12 cellular contexts compared by ENCODE assay signal in genomic region chr10:80518807-80519360, GRCh38. TPM values are rescaled to one million over a fixed set of nuclear protein-coding genes. Genes with fewer than 3 reads are reported as not detected.
DNase-seq lines count a peak whose midpoint lies in the region; ATAC-seq and TF ChIP-seq lines count a peak whose summit lies in the region.
"Had no signal": no experiment of that assay in that cellular context is flagged by ENCODE, and none has a peak within 500 bp of the region (broad histone marks: within the 10 kb centered on the region; RNA-seq: fewer than 3 reads in every experiment).

No MANE protein-coding gene starts in this region.

- no peaks in the 10 kb centered on the region for H3K9me3 Mint-ChIP-seq in activated naive CD4-positive, alpha-beta T cell treated with anti-CD3 and anti-CD28 coated beads for 36 hours
- H3K9me3 Mint-ChIP-seq in effector memory CD8-positive, alpha-beta T cell = no peaks in the 10 kb centered on the region
- H3K9me3 Mint-ChIP-seq in stimulated activated naive B cell treated with anti-CD40 and anti-IgM and Interleukin-4, amounts not matched to agents 10 μg/mL and 1 μg/mL and 100 μg/mL, for 72 hours = no peaks in the 10 kb centered on the region

- TF ChIP-seq CTCF in omental fat pad (IDR thresholded peaks at IDR 0.05) = no peak

- intact Hi-C loops in activated naive CD4-positive, alpha-beta T cell treated with anti-CD3 and anti-CD28 coated beads for 36 hours (cut with micrococcal nuclease) = no loop called here

- CTCF ChIA-PET in activated naive CD4-positive, alpha-beta T cell treated with anti-CD3 and anti-CD28 coated beads for 36 hours (lab: Charles Lee) = interaction anchor here (1.0 to 1.8 kb wide), 2 partner anchors 13 to 75 kb away, joined by 4 to 7 read pairs; no protein-coding TSS in a partner anchor

- no peak for DNase-seq in activated naive CD4-positive, alpha-beta T cell treated with anti-CD3 and anti-CD28 coated beads for 36 hours
- no peak for DNase-seq in activated naive CD4-positive, alpha-beta T cell treated with anti-CD3 and anti-CD28 coated beads, Interleukin-2, amount 50 U/mL, for 16 hours
- DNase-seq in LHCN-M2 (ENCODE audit: low read depth) (peak; percentile 15), omental fat pad (ENCODE audit: low spot score) (no peak)
- no peak for DNase-seq in effector memory CD8-positive, alpha-beta T cell
- no peak for DNase-seq in stimulated activated naive B cell treated with anti-CD40 and anti-IgM and Interleukin-4, amounts not matched to agents 10 μg/mL and 1 μg/mL and 100 μg/mL, for 72 hours
- DNase-seq: activated CD4-positive, CD25-positive, alpha-beta regulatory T cell treated with anti-CD3 and anti-CD28 coated beads, Interleukin-2, amount 50 U/mL, for 72 hours; AML-193; NCI-H1694 had no signal

- no peak for ATAC-seq in effector memory CD8-positive, alpha-beta T cell (replicated peaks)
- peak; percentile 28 to 38 for ATAC-seq in stimulated activated naive B cell treated with anti-CD40 and anti-IgM and Interleukin-4, amounts not matched to agents 10 μg/mL and 1 μg/mL and 100 μg/mL, for 72 hours (replicated peaks)
- ATAC-seq in omental fat pad (ENCODE audit: low FRiP score) (no peak), HG03469 (IDR thresholded peaks at IDR 0.05; ENCODE audit: unreplicated experiment) (no peak), GM18517 (IDR thresholded peaks at IDR 0.05; ENCODE audit: unreplicated experiment) (no peak)

- H3K27ac Mint-ChIP-seq in activated naive CD4-positive, alpha-beta T cell treated with anti-CD3 and anti-CD28 coated beads for 36 hours = peak overlapping the region; percentile 67
- peak overlapping the region; percentile 49 to 73 for H3K27ac Mint-ChIP-seq in effector memory CD8-positive, alpha-beta T cell
- H3K27ac Mint-ChIP-seq in stimulated activated naive B cell treated with anti-CD40 and anti-IgM and Interleukin-4, amounts not matched to agents 10 μg/mL and 1 μg/mL and 100 μg/mL, for 72 hours = peak overlapping the region; percentile 60

- no peak overlapping the region for H3K4me3 Mint-ChIP-seq in activated naive CD4-positive, alpha-beta T cell treated with anti-CD3 and anti-CD28 coated beads for 36 hours
- no peak overlapping the region for H3K4me3 Mint-ChIP-seq in effector memory CD8-positive, alpha-beta T cell
- peak overlapping the region; percentile 4 to 39 for H3K4me3 Mint-ChIP-seq in stimulated activated naive B cell treated with anti-CD40 and anti-IgM and Interleukin-4, amounts not matched to agents 10 μg/mL and 1 μg/mL and 100 μg/mL, for 72 hours

- no peaks in the 10 kb centered on the region for H3K27me3 Mint-ChIP-seq in activated naive CD4-positive, alpha-beta T cell treated with anti-CD3 and anti-CD28 coated beads for 36 hours (ENCODE audit: low read depth)
- H3K27me3 Mint-ChIP-seq in effector memory CD8-positive, alpha-beta T cell = no peaks in the 10 kb centered on the region
- H3K27me3 Mint-ChIP-seq in stimulated activated naive B cell treated with anti-CD40 and anti-IgM and Interleukin-4, amounts not matched to agents 10 μg/mL and 1 μg/mL and 100 μg/mL, for 72 hours = no peaks in the 10 kb centered on the region

- H3K4me1 Mint-ChIP-seq in activated naive CD4-positive, alpha-beta T cell treated with anti-CD3 and anti-CD28 coated beads for 36 hours (ENCODE audit: low read depth) = peaks cover 14% of the 10 kb centered on the region
- peaks cover 22 to 28% of the 10 kb centered on the region in 2 donors for H3K4me1 Mint-ChIP-seq in effector memory CD8-positive, alpha-beta T cell (ENCODE audit: low read depth in 2 of 2)
- H3K4me1 Mint-ChIP-seq in stimulated activated naive B cell treated with anti-CD40 and anti-IgM and Interleukin-4, amounts not matched to agents 10 μg/mL and 1 μg/mL and 100 μg/mL, for 72 hours = peaks cover 37 to 46% of the 10 kb centered on the region in 2 donors

- peaks cover 8% of the 10 kb centered on the region for H3K36me3 Mint-ChIP-seq in activated naive CD4-positive, alpha-beta T cell treated with anti-CD3 and anti-CD28 coated beads for 36 hours (ENCODE audit: low read depth)
- H3K36me3 Mint-ChIP-seq in effector memory CD8-positive, alpha-beta T cell (ENCODE audit: insufficient read depth) = peaks cover 68% of the 10 kb centered on the region
- peaks cover 34 to 47% of the 10 kb centered on the region in 2 donors for H3K36me3 Mint-ChIP-seq in stimulated activated naive B cell treated with anti-CD40 and anti-IgM and Interleukin-4, amounts not matched to agents 10 μg/mL and 1 μg/mL and 100 μg/mL, for 72 hours

RNA-seq across cellular contexts. Expression of gene SH2D4B, which starts 18.8 kb away (rescaled TPM):
- total RNA-seq in activated naive CD4-positive, alpha-beta T cell treated with anti-CD3 and anti-CD28 coated beads for 36 hours = under 1 TPM; 0.05 to 0.10 TPM
- total RNA-seq in LHCN-M2 (2014; rRNA removed) (not detected in 2 replicates), omental fat pad (under 1 TPM in 1 of 4 donors, not detected in 3; 0.13 TPM)
- not detected for polyA plus RNA-seq in LHCN-M2 (2012)
- total RNA-seq: pulmonary artery endothelial cell had no signal

Comparison
In these comparisons a context has a peak if more than half of its experiments do, and no peak if none do; other contexts are left out.
1. H3K4me3 Mint-ChIP-seq: peak in stimulated activated naive B cell treated with anti-CD40 and anti-IgM and Interleukin-4, amounts not matched to agents 10 μg/mL and 1 μg/mL and 100 μg/mL, for 72 hours (2 of 2); none in activated naive CD4-positive, alpha-beta T cell treated with anti-CD3 and anti-CD28 coated beads for 36 hours (single experiment) and effector memory CD8-positive, alpha-beta T cell (0 of 2).
2. ATAC-seq: peak in stimulated activated naive B cell treated with anti-CD40 and anti-IgM and Interleukin-4, amounts not matched to agents 10 μg/mL and 1 μg/mL and 100 μg/mL, for 72 hours (2 of 2); none in effector memory CD8-positive, alpha-beta T cell (single experiment), omental fat pad (single experiment), HG03469 (single experiment) and GM18517 (single experiment).
3. Peak in every context shown above with its lines, with median percentiles within 50 percentile points of each other: H3K27ac Mint-ChIP-seq.